In the genomic region with DNA sequence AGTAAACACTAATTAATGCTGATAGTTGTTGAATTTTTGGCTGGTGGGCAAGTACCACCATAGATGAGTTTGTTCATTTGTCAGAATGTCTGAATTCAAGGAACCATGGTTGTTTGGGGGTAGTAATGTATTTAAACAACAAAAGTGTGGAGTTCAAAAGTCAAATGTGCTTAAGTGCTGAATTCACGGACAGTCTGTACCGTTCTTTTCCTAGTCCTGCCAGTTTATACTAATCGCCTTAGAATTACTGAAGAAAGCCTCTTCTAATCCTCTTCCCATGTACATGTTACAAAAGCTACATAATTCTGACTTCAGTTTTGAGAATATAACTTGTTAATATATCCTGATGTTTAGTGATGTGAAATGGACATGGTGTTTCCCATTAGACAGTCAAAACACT, we compare ENCODE assay signal across 16 cellular contexts. TPM values are rescaled to one million over a fixed set of nuclear protein-coding genes. Genes with fewer than 3 reads are reported as not detected.
DNase-seq lines count a peak whose midpoint lies in the region; ATAC-seq, FAIRE-seq and TF ChIP-seq lines count a peak whose summit lies in the region.
"Had no signal": no experiment of that assay in that cellular context is flagged by ENCODE, and none has a peak within 500 bp of the region (broad histone marks: within the 10 kb centered on the region; RNA-seq: fewer than 3 reads in every experiment).

No MANE protein-coding gene starts in this region.

- CTCF ChIA-PET in K562 (lab: Yijun Ruan, JAX; ENCODE audit: low intra/inter-chr PET ratio) = no interaction called here

- 67% methylated on average over 3 of the region's 3 CpGs for WGBS in K562 (ENCODE audit: insufficient coverage, low coverage, missing lambda C conversion rate)

- H2AFZ ChIP-seq in Loucy (ENCODE audit: low read length) (no peak overlapping the region), K562 (ENCODE audit: low read depth, low read length) (no peak overlapping the region)

- H3K79me2 ChIP-seq in Loucy (ENCODE audit: insufficient read depth, low read length) = peaks cover 77% of the 10 kb centered on the region
- H3K79me2 ChIP-seq in K562 (ENCODE audit: control insufficient read depth, insufficient read depth, low read length) = peaks cover 82% of the 10 kb centered on the region

- POLR2A ChIA-PET in K562 (lab: Yijun Ruan, JAX) = interaction anchor here (0.6 to 4.3 kb wide), 7 partner anchors 8 to 161 kb away, joined by 3 to 24 read pairs (median 5); partner anchors contain the start of gene ERP29

- H3K4me1 ChIP-seq in Loucy (ENCODE audit: insufficient read depth, low read length, poor library complexity, severe bottlenecking) (peaks cover 34% of the 10 kb centered on the region), K562 (replicated peaks in 1 of 2; ENCODE audit: control insufficient read depth in 2 of 2, insufficient read depth in 2 of 2, low read length in 2 of 2) (peaks cover 28 to 30% of the 10 kb centered on the region in 2 experiments; a peak in 4 of 5 replicates), skeletal muscle satellite cell (ENCODE audit: control insufficient read depth, insufficient read depth, low read length) (peaks cover 30% of the 10 kb centered on the region)

- H3K4me1 Mint-ChIP-seq in activated T-cell treated with anti-CD3 and anti-CD28 coated beads, Interleukin-2, amount 50 U/mL, for 4 hours (ENCODE audit: low read depth) = peaks cover 50% of the 10 kb centered on the region

- intact Hi-C loops in K562 (cut with micrococcal nuclease) = no loop called here

- TF ChIP-seq CTCF in Loucy (conservative IDR thresholded peaks at IDR 0.05; ENCODE audit: low read length) (no peak), K562 (IDR thresholded peaks at IDR 0.05 in 2 of 3, conservative IDR thresholded peaks at IDR 0.05 in 1 of 3; ENCODE audit: insufficient read depth in 2 of 3, low read depth in 1 of 3, low read length in 3 of 3) (no peak)

- no peak for DNase-seq in activated T-cell treated with anti-CD3 and anti-CD28 coated beads, Interleukin-2, amount 50 U/mL, for 4 hours
- DNase-seq in activated T-cell treated with anti-CD3 and anti-CD28 coated beads, Interleukin-2, amount 50 U/mL, for 1 hour = no peak
- DNase-seq in K562 (ENCODE audit: extremely low read depth in 1 of 4, low spot score in 3 of 4) = no peak
- DNase-seq in NK-92 (lab: John Stamatoyannopoulos, UW; ENCODE audit: unreplicated experiment) = no peak
- DNase-seq in effector CD4-positive, alpha-beta T cell = no peak
- no peak for DNase-seq in SHP77 treated with DMSO at 0.1 percent for 48 hours (lab: John Stamatoyannopoulos, UW)
- DNase-seq: activated CD4-positive, CD25-positive, alpha-beta regulatory T cell; brain microvascular endothelial cell; GOT3; NCI-H1417; occipital lobe; small intestine; stomach had no signal

- H3K4me2 ChIP-seq in Loucy (ENCODE audit: low read depth, low read length, poor library complexity, severe bottlenecking) = peak overlapping the region; percentile 80
- peak overlapping the region; percentile 23; the same call in 1 of the 2 replicates for H3K4me2 ChIP-seq in K562 (ENCODE audit: insufficient read depth, low read length)
- H3K4me2 ChIP-seq in skeletal muscle satellite cell (ENCODE audit: low read length) = peak overlapping the region; percentile 16

- no peak for TF ChIP-seq EP300 in K562 (IDR thresholded peaks at IDR 0.05; ENCODE audit: low read length)

- in situ Hi-C loops in K562 (cut with MboI) = no loop called here

- peak overlapping the region; percentile 93 for H3K4me3 Mint-ChIP-seq in activated T-cell treated with anti-CD3 and anti-CD28 coated beads, Interleukin-2, amount 50 U/mL, for 4 hours

- H3K4me3 ChIP-seq in Loucy (ENCODE audit: low read length, poor library complexity, severe bottlenecking) (peak overlapping the region; percentile 81), K562 (no peak overlapping the region), skeletal muscle satellite cell (ENCODE audit: low read length) (no peak overlapping the region)
- H3K4me3 ChIP-seq: stomach, vagina had no signal

- no peak overlapping the region for H3K9ac ChIP-seq in Loucy (ENCODE audit: low read depth, low read length, poor library complexity, severe bottlenecking)
- H3K9ac ChIP-seq in K562 (ENCODE audit: insufficient read depth in 1 of 2, low read depth in 2 of 2, low read length in 2 of 2) = peak overlapping the region in 1 of 2 experiments; percentile 10; a peak in 1 of 4 replicates
- H3K9ac ChIP-seq in skeletal muscle satellite cell (ENCODE audit: low read depth, low read length) = no peak overlapping the region

- TF ChIP-seq POLR2A in K562 (conservative IDR thresholded peaks at IDR 0.05) = no peak

- BruUV-seq in K562 (replicated peaks; lab: Mats Ljungman, UMichigan) = no TSS peak

- H3K36me3 ChIP-seq in Loucy (ENCODE audit: insufficient read depth, low read length) (peaks cover 4% of the 10 kb centered on the region; the same call in 1 of the 2 replicates), K562 (ENCODE audit: control insufficient read depth, insufficient read depth, low read length) (peaks cover 58% of the 10 kb centered on the region), skeletal muscle satellite cell (ENCODE audit: insufficient read depth, low read length) (peaks cover 13% of the 10 kb centered on the region)

- H3K27ac ChIP-seq in K562 (ENCODE audit: extremely low read depth, low read depth, low read length) = 0 out of 3 replicates have a peak overlapping the region, but pooled peaks have one; percentile 0
- H3K27ac ChIP-seq: brain microvascular endothelial cell, stomach, vagina had no signal

- H3K9me3 ChIP-seq in Loucy (ENCODE audit: insufficient read depth, low read depth, low read length) (no peaks in the 10 kb centered on the region), K562 (replicated peaks; ENCODE audit: control insufficient read depth, insufficient read depth, low read depth, low read length) (no peaks in the 10 kb centered on the region), skeletal muscle satellite cell (replicated peaks; ENCODE audit: low read length) (no peaks in the 10 kb centered on the region)
- H3K9me3 ChIP-seq: stomach, vagina had no signal

- H3K9me3 Mint-ChIP-seq in activated T-cell treated with anti-CD3 and anti-CD28 coated beads, Interleukin-2, amount 50 U/mL, for 4 hours = no peaks in the 10 kb centered on the region

- no peak for TF ChIP-seq RAD21 in K562 (CRISPR knock-in tag; conservative IDR thresholded peaks at IDR 0.05 in 1 of 2, IDR thresholded peaks at IDR 0.05 in 1 of 2)

- peaks cover 55% of the 10 kb centered on the region for H4K20me1 ChIP-seq in Loucy (ENCODE audit: insufficient read depth, low read length, poor library complexity, severe bottlenecking)
- H4K20me1 ChIP-seq in K562 (replicated peaks; ENCODE audit: control insufficient read depth, insufficient read depth, low read length) = peaks cover 18% of the 10 kb centered on the region; the same call in 1 of the 2 replicates

- no peaks in the 10 kb centered on the region for H3K9me1 ChIP-seq in K562 (ENCODE audit: control insufficient read depth, insufficient read depth, low read length)

- H3K27me3 Mint-ChIP-seq in activated T-cell treated with anti-CD3 and anti-CD28 coated beads, Interleukin-2, amount 50 U/mL, for 4 hours (ENCODE audit: low read depth) = no peaks in the 10 kb centered on the region

- no peaks in the 10 kb centered on the region for H3K9me2 ChIP-seq in Loucy (replicated peaks; ENCODE audit: low read depth, low read length)

- H3K27me3 ChIP-seq in Loucy (ENCODE audit: insufficient read depth, low read length, poor library complexity, severe bottlenecking) (no peaks in the 10 kb centered on the region), K562 (ENCODE audit: control insufficient read depth in 2 of 2, insufficient read depth in 2 of 2, low read length in 2 of 2) (no peaks in the 10 kb centered on the region), skeletal muscle satellite cell (ENCODE audit: control insufficient read depth, insufficient read depth, low read length) (no peaks in the 10 kb centered on the region)
- H3K27me3 ChIP-seq: brain microvascular endothelial cell, stomach, vagina had no signal

- no peak for FAIRE-seq in K562 (lab: Jason Lieb, UNC)
- FAIRE-seq: small intestine had no signal

- peaks cover 26% of the 10 kb centered on the region for H3K36me3 Mint-ChIP-seq in activated T-cell treated with anti-CD3 and anti-CD28 coated beads, Interleukin-2, amount 50 U/mL, for 4 hours (ENCODE audit: insufficient read depth)

- ATAC-seq in activated T-cell treated with anti-CD3 and anti-CD28 coated beads, Interleukin-2, amount 50 U/mL, for 4 hours = no peak
- no peak for ATAC-seq in K562

- H3F3A ChIP-seq in Loucy (ENCODE audit: low read depth) = no peaks in the 10 kb centered on the region

RNA-seq across cellular contexts. Expression of gene NAA25, which starts 2.7 kb away (rescaled TPM):
- total RNA-seq in activated T-cell treated with anti-CD3 and anti-CD28 coated beads, Interleukin-2, amount 50 U/mL, for 4 hours = 10 to 100 TPM; 60.1 to 67.5 (median 60.5) TPM
- 167 and 302 TPM in 2 replicates for total RNA-seq in K562 (2011; cell fraction: chromatin; rRNA removed; ENCODE audit: low replicate concordance)
- total RNA-seq in K562 (2011; cell fraction: nucleolus; rRNA removed) = 45.2 and 50.9 TPM in 2 replicates
- 116 and 186 TPM in 2 replicates for total RNA-seq in K562 (2011; cell fraction: nucleoplasm; rRNA removed)
- 31.6 and 33.9 TPM in 2 replicates for total RNA-seq in K562 (2014; rRNA removed)
- 48.9 and 54.7 TPM in 2 replicates for total RNA-seq in K562 (2014; rRNA removed; fragmentation: Illumina TruSeq; extraction: Trizol)
- 38.9 and 41.9 TPM in 2 replicates for total RNA-seq in K562 (2015; rRNA removed; fragmentation: Illumina TruSeq; extraction: Trizol)
- 59.6 and 61.2 TPM in 2 replicates for total RNA-seq in K562 (2021)
- 46.2 and 54.6 TPM in 2 replicates for polyA plus RNA-seq in K562 (2011; rRNA removed)
- 10.5 and 26.2 TPM in 2 replicates for polyA plus RNA-seq in K562 (2011; cell fraction: cytosol; rRNA removed)
- polyA plus RNA-seq in K562 (2011; cell fraction: nucleus; rRNA removed) = 44.3 and 58.7 TPM in 2 replicates
- 15.7 and 17.3 TPM in 2 replicates for polyA plus RNA-seq in K562 (2012)
- 35.5 and 49.4 TPM in 2 replicates for polyA plus RNA-seq in K562 (2014; fragmentation: Illumina TruSeq; extraction: Trizol)
- 10 to 100 TPM; 40.6 to 53.4 TPM for polyA plus RNA-seq in K562 (2014; fragmentation: Nextera tagmentation; extraction: Ambion mirVana)
- polyA plus RNA-seq in K562 (2014; rRNA removed) = 26.6 and 29.0 TPM in 2 replicates
- polyA minus RNA-seq in K562 (2011; rRNA and poly(A)+ RNA removed) = 150 and 152 TPM in 2 replicates
- 40.7 and 41.9 TPM in 2 replicates for polyA minus RNA-seq in K562 (2011; cell fraction: cytosol; rRNA and poly(A)+ RNA removed)
- polyA minus RNA-seq in K562 (2011; cell fraction: nucleus; rRNA and poly(A)+ RNA removed) = 35.0 and 66.2 TPM in 2 replicates
- total RNA-seq in skeletal muscle satellite cell (2012; rRNA removed) = 27.5 and 30.2 TPM in 2 replicates

RNA-seq across cellular contexts. Expression of gene TRAFD1, which starts 19.5 kb away (rescaled TPM):
- 10 to 100 TPM; 47.1 to 52.3 (median 49.4) TPM for total RNA-seq in activated T-cell treated with anti-CD3 and anti-CD28 coated beads, Interleukin-2, amount 50 U/mL, for 4 hours
- total RNA-seq in K562 (2011; cell fraction: chromatin; rRNA removed; ENCODE audit: low replicate concordance) = 60.7 and 77.3 TPM in 2 replicates
- total RNA-seq in K562 (2011; cell fraction: nucleolus; rRNA removed) = 30.9 and 38.0 TPM in 2 replicates
- total RNA-seq in K562 (2011; cell fraction: nucleoplasm; rRNA removed) = 35.8 and 42.1 TPM in 2 replicates
- total RNA-seq in K562 (2014; rRNA removed) (41.6 and 51.5 TPM in 2 replicates), K562 (2014; rRNA removed; fragmentation: Illumina TruSeq; extraction: Trizol) (41.3 and 44.6 TPM in 2 replicates), K562 (2015; rRNA removed; fragmentation: Illumina TruSeq; extraction: Trizol) (37.9 and 41.6 TPM in 2 replicates), K562 (2021) (46.7 and 49.2 TPM in 2 replicates)
- polyA plus RNA-seq in K562 (2011; rRNA removed) (54.5 and 56.1 TPM in 2 replicates), K562 (2014; fragmentation: Illumina TruSeq; extraction: Trizol) (50.7 and 65.6 TPM in 2 replicates), K562 (2014; fragmentation: Nextera tagmentation; extraction: Ambion mirVana) (10 to 100 TPM; 54.5 to 85.5 TPM), K562 (2014; rRNA removed) (54.5 and 56.6 TPM in 2 replicates)
- polyA plus RNA-seq in K562 (2011; cell fraction: cytosol; rRNA removed) = 38.9 and 51.8 TPM in 2 replicates
- polyA plus RNA-seq in K562 (2011; cell fraction: nucleus; rRNA removed) = 43.8 and 56.4 TPM in 2 replicates
- 45.5 and 53.6 TPM in 2 replicates for polyA plus RNA-seq in K562 (2012)
- polyA minus RNA-seq in K562 (2011; rRNA and poly(A)+ RNA removed) = 65.6 and 70.5 TPM in 2 replicates
- polyA minus RNA-seq in K562 (2011; cell fraction: cytosol; rRNA and poly(A)+ RNA removed) = 17.4 and 20.6 TPM in 2 replicates
- 19.5 and 33.5 TPM in 2 replicates for polyA minus RNA-seq in K562 (2011; cell fraction: nucleus; rRNA and poly(A)+ RNA removed)
- total RNA-seq in skeletal muscle satellite cell (2012; rRNA removed) = 24.5 and 28.6 TPM in 2 replicates

Comparison
In these comparisons a context has a peak if more than half of its experiments do, and no peak if none do; other contexts are left out.
1. H3K4me2 ChIP-seq: peak in every context shown above with its lines; median percentile 80 in Loucy; 23 in K562; 16 in skeletal muscle satellite cell.